24 cellular contexts compared by ENCODE assay signal in genomic region chr5:105982526-105982925, GRCh38.
"Had no signal": no experiment of that assay in that cellular context is flagged by ENCODE, and none has a peak within 500 bp of the region (broad histone marks: within the 10 kb centered on the region; RNA-seq: fewer than 3 reads in every experiment).

No MANE protein-coding gene starts in this region.

- H3K4me3 ChIP-seq: coronary artery, dorsolateral prefrontal cortex had no signal

- H3K27ac ChIP-seq: brain microvascular endothelial cell, coronary artery, dorsolateral prefrontal cortex had no signal

- H3K36me3 ChIP-seq: brain microvascular endothelial cell had no signal

- ATAC-seq: activated T-cell treated with anti-CD3 and anti-CD28 coated beads, Interleukin-2, amount 50 U/mL, for 72 hours; esophagus mucosa; T-helper 17 cell had no signal

- DNase-seq: activated CD4-positive, alpha-beta memory T cell treated with anti-CD3 and anti-CD28 coated beads, Interleukin-2, amount 10 ng/mL, durations not matched to agents 7 days and 5 days; activated CD4-positive, alpha-beta T cell treated with anti-CD3 and anti-CD28 coated beads for 1 hour; activated CD4-positive, alpha-beta T cell treated with anti-CD3 and anti-CD28 coated beads for 4 hours; activated CD4-positive, alpha-beta T cell treated with anti-CD3 and anti-CD28 coated beads, Interleukin-2, amount 10 ng/mL, durations not matched to agents 7 days and 5 days; activated CD4-positive, alpha-beta T cell treated with anti-CD3 and anti-CD28 coated beads, Interleukin-2, amount 50 U/mL, for 4 hours; activated CD8-positive, alpha-beta memory T cell treated with anti-CD3 and anti-CD28 coated beads, Interleukin-2, amount 50 U/mL, for 48 hours; activated gamma-delta T cell; activated naive CD4-positive, alpha-beta T cell; activated naive CD4-positive, alpha-beta T cell treated with anti-CD3 and anti-CD28 coated beads, Interleukin-2, amount 50 U/mL, for 16 hours; activated T-cell treated with anti-CD3 and anti-CD28 coated beads for 4 hours; activated T-cell treated with anti-CD3 and anti-CD28 coated beads, Interleukin-2, amount 50 U/mL, for 24 hours; activated T-cell treated with anti-CD3 and anti-CD28 coated beads, Interleukin-2, amount 50 U/mL, for 72 hours; amniotic stem cell; anterior cingulate cortex; brain microvascular endothelial cell; dorsolateral prefrontal cortex; effector memory CD4-positive, alpha-beta T cell; endodermal cell; foreskin fibroblast; T-helper 1 cell; T-helper 17 cell; T1000 had no signal

- H3K27me3 ChIP-seq: brain microvascular endothelial cell, dorsolateral prefrontal cortex had no signal
